Comparison of ENCODE assay signal across 8 cellular contexts in the genomic region with DNA sequence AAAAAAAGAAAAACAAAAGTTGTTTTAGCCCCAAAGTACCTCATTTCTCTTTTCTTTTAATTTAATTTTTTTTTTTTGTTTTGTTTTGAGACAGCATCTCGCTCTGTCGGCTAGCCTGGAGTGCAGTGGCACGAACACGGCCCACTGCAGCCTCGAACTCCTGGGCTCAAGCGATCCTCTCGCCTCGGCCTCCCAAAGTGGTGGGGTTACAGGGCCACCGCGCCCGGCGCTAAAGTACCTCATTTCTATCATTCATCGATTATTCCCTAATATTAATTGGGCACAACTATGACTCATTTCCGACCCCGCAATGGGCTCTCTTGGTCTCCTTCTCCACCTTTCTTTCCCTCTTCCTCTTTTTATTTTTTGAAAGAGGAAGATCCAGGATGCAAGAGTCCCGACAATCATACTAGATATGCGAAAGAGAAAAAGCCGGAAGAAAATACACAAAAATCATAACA.
A peak's percentile ranks its signal among the peaks of the same experiment; 100 is the strongest.
DNase-seq lines count a peak whose midpoint lies in the region; ATAC-seq lines count a peak whose summit lies in the region.

No MANE protein-coding gene starts in this region.

- H3K27ac ChIP-seq in cingulate gyrus (ENCODE audit: low read depth, low read length), result peak overlapping the region; percentile 92

- no peaks in the 10 kb centered on the region for H3K36me3 ChIP-seq in ES-I3 (ENCODE audit: insufficient read depth, low read length)
- H3K36me3 ChIP-seq in neuron (ENCODE audit: insufficient read depth, low read length), result peaks cover 5% of the 10 kb centered on the region

- peak overlapping the region; percentile 84 for H3K9ac ChIP-seq in ES-I3 (ENCODE audit: low read depth, low read length)

- H3K9me3 ChIP-seq in ES-I3 (ENCODE audit: control insufficient read depth, insufficient read depth, low read length) (no peaks in the 10 kb centered on the region), neuron (ENCODE audit: low read length) (no peaks in the 10 kb centered on the region)

- H3K4me3 ChIP-seq in neuron (ENCODE audit: low read length), result peak overlapping the region; percentile 58

- ATAC-seq in HG03442 (IDR thresholded peaks at IDR 0.05; ENCODE audit: unreplicated experiment) (no peak), GM19035 (IDR thresholded peaks at IDR 0.05; ENCODE audit: unreplicated experiment) (no peak)

- DNase-seq in NOMO-1 (lab: John Stamatoyannopoulos, UW; ENCODE audit: unreplicated experiment in 2 of 2) (peak; percentile 90 to 91), SW480 (ENCODE audit: low spot score) (no peak), AG08396 (ENCODE audit: low spot score) (no peak)

- H3K4me1 ChIP-seq in ES-I3 (ENCODE audit: insufficient read depth, low read length) (0 out of 2 replicates have a peak, but pooled peaks cover 3% of the 10 kb centered on the region), neuron (ENCODE audit: insufficient read depth, low read length) (peaks cover 6% of the 10 kb centered on the region)

- no peaks in the 10 kb centered on the region for H3K27me3 ChIP-seq in neuron (ENCODE audit: insufficient read depth, low read length)

- peak overlapping the region; percentile 64 for H2AFZ ChIP-seq in neuron (ENCODE audit: low read depth, low read length)

Comparison
In these comparisons a context has a peak if more than half of its experiments do, and no peak if none do; other contexts are left out.
1. DNase-seq: peak in NOMO-1 (2 of 2); none in SW480 (single experiment) and AG08396 (single experiment).